Comparison of ENCODE assay signal across 8 cellular contexts in genomic region chr4:158810487-158811215, GRCh38. TPM values are rescaled to one million over a fixed set of nuclear protein-coding genes. Genes with fewer than 3 reads are reported as not detected.
A peak's percentile ranks its signal among the peaks of the same experiment; 100 is the strongest.
DNase-seq lines count a peak whose midpoint lies in the region; ATAC-seq and TF ChIP-seq lines count a peak whose summit lies in the region.

No MANE protein-coding gene starts in this region.

- TF ChIP-seq CTCF in AG10803 (conservative IDR thresholded peaks at IDR 0.05; ENCODE audit: low read length) (no peak), heart left ventricle (IDR thresholded peaks at IDR 0.05) (no peak)

- ATAC-seq in activated T-cell treated with anti-CD3 and anti-CD28 coated beads, Interleukin-2, amount 50 U/mL, for 72 hours (replicated peaks in 1 of 2), result peak; percentile 66 to 75
- ATAC-seq in heart left ventricle (peak; percentile 72 to 89 (median 86)), HG02870 (IDR thresholded peaks at IDR 0.05; ENCODE audit: unreplicated experiment) (no peak), HG02970 (IDR thresholded peaks at IDR 0.05; ENCODE audit: low FRiP score, unreplicated experiment) (no peak)

- no peaks in the 10 kb centered on the region for H3K27me3 Mint-ChIP-seq in activated T-cell treated with anti-CD3 and anti-CD28 coated beads, Interleukin-2, amount 50 U/mL, for 72 hours (ENCODE audit: low read depth)

- DNase-seq in AG10803 (ENCODE audit: low read depth) (peak; percentile 99), HCEC 1CT (peak; percentile 85), heart left ventricle (peak; percentile 61 to 80 (median 69)), skeletal muscle cell (ENCODE audit: low read depth) (peak; percentile 96), NCI-H526 treated with DMSO at 0.1 percent for 48 hours (lab: John Stamatoyannopoulos, UW) (no peak)
- DNase-seq in activated T-cell treated with anti-CD3 and anti-CD28 coated beads, Interleukin-2, amount 50 U/mL, for 72 hours, result no peak

- H3K4me1 Mint-ChIP-seq in activated T-cell treated with anti-CD3 and anti-CD28 coated beads, Interleukin-2, amount 50 U/mL, for 72 hours (ENCODE audit: low read depth), result peaks cover 47% of the 10 kb centered on the region

- peak overlapping the region; percentile 60 to 91 (median 82) for H3K27ac ChIP-seq in heart left ventricle

- no peaks in the 10 kb centered on the region for H3K9me3 ChIP-seq in heart left ventricle

- peak overlapping the region; percentile 25; the same call in 1 of the 2 replicates for H3K4me3 ChIP-seq in AG10803 (ENCODE audit: low read length)
- H3K4me3 ChIP-seq in heart left ventricle, result peak overlapping the region in 8 of 12 donors; percentile 1 to 22 (median 6)
- no peak overlapping the region for H3K4me3 ChIP-seq in skeletal muscle cell (ENCODE audit: low read depth, low read length)

- H3K36me3 Mint-ChIP-seq in activated T-cell treated with anti-CD3 and anti-CD28 coated beads, Interleukin-2, amount 50 U/mL, for 72 hours (ENCODE audit: insufficient read depth in 2 of 2), result peaks cover 0 to 3% of the 10 kb centered on the region in 2 donors

- H3K27ac Mint-ChIP-seq in activated T-cell treated with anti-CD3 and anti-CD28 coated beads, Interleukin-2, amount 50 U/mL, for 72 hours, result peak overlapping the region; percentile 98

- peak in 1 of 2 donors; percentile 41 for TF ChIP-seq POLR2A in heart left ventricle (IDR thresholded peaks at IDR 0.05)

- H3K4me1 ChIP-seq in heart left ventricle, result peaks cover 12 to 91% (median 68%) of the 10 kb centered on the region in 12 donors

- WGBS in heart left ventricle, 4 donors, result 2 to 18% (median 16%) methylated on average over 3 of the region's 3 CpGs

- H3K4me3 Mint-ChIP-seq in activated T-cell treated with anti-CD3 and anti-CD28 coated beads, Interleukin-2, amount 50 U/mL, for 72 hours, result peak overlapping the region; percentile 67 to 93

- H3K27me3 ChIP-seq in heart left ventricle, result no peaks in the 10 kb centered on the region

- intact Hi-C loops in heart left ventricle (cut with DNase I), result loop anchor here in 5 of 10 donors (5.0 kb wide), 2 partner anchors 38 to 43 kb away; partner anchors contain the start of gene FNIP2 (in 2 of the 5)

- no peaks in the 10 kb centered on the region for H3K9me3 Mint-ChIP-seq in activated T-cell treated with anti-CD3 and anti-CD28 coated beads, Interleukin-2, amount 50 U/mL, for 72 hours

- H3K36me3 ChIP-seq in heart left ventricle, result no peaks in the 10 kb centered on the region

RNA-seq across cellular contexts. Expression of gene FNIP2, which starts 41.8 kb away (rescaled TPM):
- total RNA-seq in activated T-cell treated with anti-CD3 and anti-CD28 coated beads, Interleukin-2, amount 50 U/mL, for 72 hours, result 10 to 100 TPM; 12.7 to 20.1 TPM
- total RNA-seq in heart left ventricle, result 10 to 100 TPM; 32.4 to 87.4 (median 44.7) TPM
- 10 to 100 TPM; 14.5 to 36.8 TPM for polyA plus RNA-seq in heart left ventricle

Comparison
In these comparisons a context has a peak if more than half of its experiments do, and no peak if none do; other contexts are left out.
1. DNase-seq: peak in AG10803 (single experiment), HCEC 1CT (single experiment), heart left ventricle (5 of 5) and skeletal muscle cell (single experiment); none in activated T-cell treated with anti-CD3 and anti-CD28 coated beads, Interleukin-2, amount 50 U/mL, for 72 hours (0 of 2) and NCI-H526 treated with DMSO at 0.1 percent for 48 hours (single experiment).
2. ATAC-seq: peak in activated T-cell treated with anti-CD3 and anti-CD28 coated beads, Interleukin-2, amount 50 U/mL, for 72 hours (2 of 2) and heart left ventricle (4 of 4); none in HG02870 (single experiment) and HG02970 (single experiment).